1 cellular context compared by ENCODE assay signal in genomic region chrX:154437398-154437752, GRCh38.
A peak's percentile ranks its signal among the peaks of the same experiment; 100 is the strongest.
TF ChIP-seq lines count a peak whose summit lies in the region.

No MANE protein-coding gene starts in this region.

TF ChIP-seq in HepG2, 621 proteins besides CTCF, POLR2A, EP300 and RAD21:
- TF ChIP-seq, protein P1, sequence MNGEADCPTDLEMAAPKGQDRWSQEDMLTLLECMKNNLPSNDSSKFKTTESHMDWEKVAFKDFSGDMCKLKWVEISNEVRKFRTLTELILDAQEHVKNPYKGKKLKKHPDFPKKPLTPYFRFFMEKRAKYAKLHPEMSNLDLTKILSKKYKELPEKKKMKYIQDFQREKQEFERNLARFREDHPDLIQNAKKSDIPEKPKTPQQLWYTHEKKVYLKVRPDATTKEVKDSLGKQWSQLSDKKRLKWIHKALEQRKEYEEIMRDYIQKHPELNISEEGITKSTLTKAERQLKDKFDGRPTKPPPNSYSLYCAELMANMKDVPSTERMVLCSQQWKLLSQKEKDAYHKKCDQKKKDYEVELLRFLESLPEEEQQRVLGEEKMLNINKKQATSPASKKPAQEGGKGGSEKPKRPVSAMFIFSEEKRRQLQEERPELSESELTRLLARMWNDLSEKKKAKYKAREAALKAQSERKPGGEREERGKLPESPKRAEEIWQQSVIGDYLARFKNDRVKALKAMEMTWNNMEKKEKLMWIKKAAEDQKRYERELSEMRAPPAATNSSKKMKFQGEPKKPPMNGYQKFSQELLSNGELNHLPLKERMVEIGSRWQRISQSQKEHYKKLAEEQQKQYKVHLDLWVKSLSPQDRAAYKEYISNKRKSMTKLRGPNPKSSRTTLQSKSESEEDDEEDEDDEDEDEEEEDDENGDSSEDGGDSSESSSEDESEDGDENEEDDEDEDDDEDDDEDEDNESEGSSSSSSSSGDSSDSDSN (CRISPR knock-in tag; IDR thresholded peaks at IDR 0.05): 0 out of 2 replicates have a peak, but pooled peaks have one; percentile 2
- TF ChIP-seq ZNF205 (CRISPR knock-in tag; IDR thresholded peaks at IDR 0.05): no peak
- peak; percentile 23; the same call in 1 of the 2 replicates for TF ChIP-seq TAF1 (CRISPR knock-in tag; IDR thresholded peaks at IDR 0.05)
